ENCODE assay signal across 2 cellular contexts in genomic region chrX:140701480-140701879, GRCh38.
TF ChIP-seq lines count a peak whose summit lies in the region.

No MANE protein-coding gene starts in this region.

TF ChIP-seq in GM12878, 131 proteins besides CTCF, POLR2A, EP300 and RAD21:
- TF ChIP-seq USF2 (IDR thresholded peaks at IDR 0.05; ENCODE audit: borderline replicate concordance, low read depth, low read length) (no peak), BRCA1 (IDR thresholded peaks at IDR 0.05; ENCODE audit: low read depth, low read length) (no peak)

TF ChIP-seq in neural cell, 6 proteins besides CTCF, POLR2A, EP300 and RAD21 (continued from another document):
- TF ChIP-seq REST (IDR thresholded peaks at IDR 0.05; ENCODE audit: borderline replicate concordance) (no peak), POLR2AphosphoS5 (IDR thresholded peaks at IDR 0.05) (no peak), MXI1 (conservative IDR thresholded peaks at IDR 0.05; ENCODE audit: poor library complexity, severe bottlenecking) (no peak), EZH2 (IDR thresholded peaks at IDR 0.05; ENCODE audit: borderline replicate concordance, insufficient read depth, low read length, poor library complexity, severe bottlenecking) (no peak)
TF ChIP-seq in neural cell: peak in this region for 0.
